ENCODE assay signal across 8 cellular contexts in the genomic region with DNA sequence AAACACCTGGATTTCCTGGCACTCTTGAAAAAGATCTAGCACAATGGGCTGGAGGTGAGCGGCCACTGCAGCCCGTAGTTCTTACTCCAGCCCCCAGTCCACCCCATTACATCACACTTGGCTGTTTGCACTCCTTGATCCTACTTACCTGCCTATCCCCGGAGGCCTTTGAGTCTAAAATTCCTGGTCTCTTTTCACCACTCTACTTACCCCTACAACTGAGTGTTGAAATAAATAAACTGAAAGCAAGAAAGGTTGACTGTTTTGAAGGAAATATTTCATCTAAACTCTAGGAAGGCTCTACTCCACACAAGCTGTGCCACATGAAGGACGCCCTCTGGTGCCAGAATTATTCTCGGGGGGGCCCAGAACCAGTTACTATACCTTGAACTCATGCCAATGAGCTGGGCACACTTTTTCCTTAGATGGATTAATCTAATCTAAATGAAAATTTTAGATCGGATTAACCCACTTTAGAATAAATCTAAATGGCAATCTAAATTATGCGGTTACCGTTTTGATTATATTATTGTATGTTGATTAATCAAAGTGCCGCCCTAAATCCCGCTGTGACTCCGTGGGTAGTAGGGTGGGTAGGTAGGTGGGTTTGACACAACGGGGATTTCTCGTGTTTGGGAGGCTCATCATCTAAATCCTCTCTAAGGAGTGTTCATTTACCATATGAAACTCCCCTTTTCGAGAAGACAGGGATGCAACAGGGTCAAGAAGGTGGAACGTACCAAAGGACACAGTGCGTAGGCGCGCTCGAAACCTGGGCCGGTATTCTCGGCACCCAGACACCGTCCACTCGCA. TPM values are rescaled to one million over a fixed set of nuclear protein-coding genes. Genes with fewer than 3 reads are reported as not detected.
DNase-seq lines count a peak whose midpoint lies in the region; ATAC-seq and TF ChIP-seq lines count a peak whose summit lies in the region.

No MANE protein-coding gene starts in this region.

- no peaks in the 10 kb centered on the region for H3K27me3 Mint-ChIP-seq in activated naive CD4-positive, alpha-beta T cell treated with anti-CD3 and anti-CD28 coated beads, Interleukin-2, amount 50 U/mL, for 24 hours

- H3K27ac ChIP-seq in HUES48 (ENCODE audit: low read depth, low read length), result peak overlapping the region; percentile 82
- peak overlapping the region; percentile 100 for H3K27ac ChIP-seq in Peyer's patch
- H3K27ac ChIP-seq in right cardiac atrium (ENCODE audit: low read length), result peak overlapping the region; percentile 86

- H3K4me1 Mint-ChIP-seq in activated naive CD4-positive, alpha-beta T cell treated with anti-CD3 and anti-CD28 coated beads, Interleukin-2, amount 50 U/mL, for 24 hours, result peaks cover 25% of the 10 kb centered on the region

- WGBS in right cardiac atrium, result 8% methylated on average over 23 of the region's 23 CpGs

- peak overlapping the region; percentile 89 for H3K27ac Mint-ChIP-seq in activated naive CD4-positive, alpha-beta T cell treated with anti-CD3 and anti-CD28 coated beads, Interleukin-2, amount 50 U/mL, for 24 hours

- H3K27me3 ChIP-seq in HUES48 (ENCODE audit: control insufficient read depth, insufficient read depth, low read length) (no peaks in the 10 kb centered on the region), Peyer's patch (no peaks in the 10 kb centered on the region), right cardiac atrium (ENCODE audit: control insufficient read depth, insufficient read depth) (no peaks in the 10 kb centered on the region)

- H3K4me3 ChIP-seq in HUES48 (ENCODE audit: low read depth, low read length) (peak overlapping the region; percentile 83), Peyer's patch (peak overlapping the region; percentile 75 to 97 (median 90)), right cardiac atrium (ENCODE audit: low read length) (peak overlapping the region; percentile 55), skeletal muscle cell (ENCODE audit: low read depth, low read length) (peak overlapping the region; percentile 85)

- ATAC-seq in right cardiac atrium (no peak), GM21576 (IDR thresholded peaks at IDR 0.05; ENCODE audit: unreplicated experiment) (no peak)

- peak in 3 of 6 experiments; percentile 5 to 41 (median 37) for TF ChIP-seq CTCF in Peyer's patch (IDR thresholded peaks at IDR 0.05)

- intact Hi-C loops in right cardiac atrium (cut with DNase I), result no loop called here

- H3K4me3 Mint-ChIP-seq in activated naive CD4-positive, alpha-beta T cell treated with anti-CD3 and anti-CD28 coated beads, Interleukin-2, amount 50 U/mL, for 24 hours, result peak overlapping the region; percentile 99

- no peaks in the 10 kb centered on the region for H3K9me3 ChIP-seq in HUES48 (ENCODE audit: control insufficient read depth, insufficient read depth, low read length)
- H3K9me3 ChIP-seq in Peyer's patch, result no peaks in the 10 kb centered on the region
- H3K9me3 ChIP-seq in right cardiac atrium (ENCODE audit: control insufficient read depth, low read length), result no peaks in the 10 kb centered on the region

- H3K9ac ChIP-seq in HUES48 (ENCODE audit: low read depth, low read length), result peak overlapping the region; percentile 49; the same call in 1 of the 2 replicates

- H3K4me1 ChIP-seq in HUES48 (ENCODE audit: control insufficient read depth, insufficient read depth, low read length) (peaks cover 17% of the 10 kb centered on the region; the same call in 1 of the 2 replicates), Peyer's patch (peaks cover 0 to 19% (median 8%) of the 10 kb centered on the region in 4 donors), right cardiac atrium (ENCODE audit: control insufficient read depth, insufficient read depth, low read length) (peaks cover 8% of the 10 kb centered on the region)

- no peak for TF ChIP-seq POLR2A in Peyer's patch (IDR thresholded peaks at IDR 0.05)

- DNase-seq in GF-D8 (lab: John Stamatoyannopoulos, UW) (peak; percentile 44), Peyer's patch (peak; percentile 51 to 88 (median 82)), right cardiac atrium (peak; percentile 64 to 84 (median 72)), skeletal muscle cell (ENCODE audit: low read depth) (no peak), T1000 (lab: John Stamatoyannopoulos, UW) (no peak)

- H3K9me3 Mint-ChIP-seq in activated naive CD4-positive, alpha-beta T cell treated with anti-CD3 and anti-CD28 coated beads, Interleukin-2, amount 50 U/mL, for 24 hours, result no peaks in the 10 kb centered on the region

- peaks cover 37% of the 10 kb centered on the region for H3K36me3 ChIP-seq in HUES48 (ENCODE audit: control insufficient read depth, insufficient read depth, low read length)
- H3K36me3 ChIP-seq in Peyer's patch, result peaks cover 0 to 37% (median 20%) of the 10 kb centered on the region in 3 donors

- H3K36me3 Mint-ChIP-seq in activated naive CD4-positive, alpha-beta T cell treated with anti-CD3 and anti-CD28 coated beads, Interleukin-2, amount 50 U/mL, for 24 hours, result peaks cover 26% of the 10 kb centered on the region

RNA-seq across cellular contexts. Expression of gene EIF1, which starts 0.7 kb away (rescaled TPM):
- total RNA-seq in Peyer's patch, result 100 to 1,000 TPM; 123 to 226 (median 188) TPM
- total RNA-seq in right cardiac atrium, result 1,000 to 10,000 TPM in 2 of 4 donors, 100 to 1,000 TPM in 2; 959 to 1,186 (median 1,014) TPM
- polyA plus RNA-seq in right cardiac atrium, result 983 TPM

RNA-seq across cellular contexts. Expression of gene GAST, which starts 24.1 kb away (rescaled TPM):
- total RNA-seq in Peyer's patch (not detected), right cardiac atrium (not detected)
- polyA plus RNA-seq in right cardiac atrium, result not detected

RNA-seq across cellular contexts. Expression of gene HAP1, which starts 46.4 kb away (rescaled TPM):
- total RNA-seq in Peyer's patch, result 1 to 10 TPM in 1 of 4 donors, under 1 TPM in 1, not detected in 2; 0.94 to 5.0 TPM
- total RNA-seq in right cardiac atrium, result not detected
- 0.05 TPM for polyA plus RNA-seq in right cardiac atrium

Comparison
In these comparisons a context has a peak if more than half of its experiments do, and no peak if none do; other contexts are left out.
1. DNase-seq: peak in GF-D8 (single experiment), Peyer's patch (3 of 3) and right cardiac atrium (3 of 3); none in skeletal muscle cell (single experiment) and T1000 (single experiment).
2. RNA of gene EIF1, which starts 0.7 kb away (total RNA-seq): 959 to 1,186 TPM in right cardiac atrium; 123 to 226 TPM in Peyer's patch; every median in the first group is over 4 times any median in the second.
3. Peak in every context shown above with its lines, with median percentiles within 50 percentile points of each other: H3K27ac ChIP-seq and H3K4me3 ChIP-seq.